Comparison of ENCODE assay signal across 34 cellular contexts in the genomic region with DNA sequence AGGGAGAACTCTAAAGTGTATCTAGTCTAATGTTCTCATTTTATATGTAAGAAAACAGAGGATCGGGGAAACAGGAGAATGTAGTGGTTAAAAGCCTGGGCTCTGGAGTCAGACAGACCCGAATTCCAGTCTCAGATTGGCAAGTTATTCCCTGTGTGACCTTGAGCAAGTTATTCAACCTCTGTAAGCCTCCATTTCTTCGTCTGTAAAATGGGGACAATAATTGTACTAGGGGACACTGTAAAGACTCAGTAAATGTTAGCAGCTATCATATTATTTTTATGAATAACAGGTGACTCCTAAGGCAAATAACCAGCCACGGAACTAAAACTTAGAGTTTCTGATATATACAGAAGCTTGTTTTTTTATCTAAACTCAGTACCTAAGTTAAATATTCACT.
"Had no signal": no experiment of that assay in that cellular context is flagged by ENCODE, and none has a peak within 500 bp of the region (broad histone marks: within the 10 kb centered on the region; RNA-seq: fewer than 3 reads in every experiment).

No MANE protein-coding gene starts in this region.

- H3K36me3 ChIP-seq: MG63 had no signal

- H3K4me3 ChIP-seq: MG63 had no signal

- DNase-seq: Karpas-422, Kasumi-1, MG63, MM.1S, MV-4-11, NCI-H1048, NCI-H1092, NCI-H1092 treated with DMSO at 0.1 percent for 48 hours, NCI-H1105, NCI-H1105 treated with DMSO at 0.1 percent for 48 hours, NCI-H1417, NCI-H1417 treated with DMSO at 0.1 percent for 48 hours, NCI-H1436, NCI-H1436 treated with DMSO at 0.1 percent for 48 hours, NCI-H146, NCI-H1694, NCI-H1694 treated with DMSO at 0.1 percent for 48 hours, NCI-H187, NCI-H187 treated with DMSO at 0.1 percent for 48 hours, NCI-H1930, NCI-H2029, NCI-H2029 treated with DMSO at 0.1 percent for 48 hours, NCI-H2081, NCI-H2081 treated with DMSO at 0.1 percent for 48 hours, NCI-H2107, NCI-H2171, NCI-H2171 treated with DMSO at 0.1 percent for 48 hours, NCI-H2227 treated with DMSO at 0.1 percent for 48 hours, NCI-H226, NCI-H345, NCI-H446, NCI-H446 treated with DMSO at 0.1 percent for 48 hours, NCI-H510A, NCI-H510A treated with DMSO at 0.1 percent for 48 hours had no signal

- H3K9me3 ChIP-seq: MG63 had no signal
